In genomic region chr7:112143151-112143550, GRCh38 we compare ENCODE assay signal across 31 cellular contexts.
DNase-seq lines count a peak whose midpoint lies in the region; ATAC-seq and TF ChIP-seq lines count a peak whose summit lies in the region.
"Had no signal": no experiment of that assay in that cellular context is flagged by ENCODE, and none has a peak within 500 bp of the region (broad histone marks: within the 10 kb centered on the region; RNA-seq: fewer than 3 reads in every experiment).

No MANE protein-coding gene starts in this region.

- intact Hi-C loops in left ventricle myocardium inferior (cut with micrococcal nuclease) = no loop called here
- intact Hi-C loops in Right ventricle myocardium superior (cut with DNase I) = no loop called here

- H3K27me3 Mint-ChIP-seq in chondrocyte (ENCODE audit: low read depth) = no peaks in the 10 kb centered on the region

- no peak for TF ChIP-seq CTCF in left ventricle myocardium inferior (IDR thresholded peaks at IDR 0.05; ENCODE audit: borderline replicate concordance)
- TF ChIP-seq CTCF in chondrocyte (IDR thresholded peaks at IDR 0.05) = no peak
- TF ChIP-seq CTCF in hepatocyte (IDR thresholded peaks at IDR 0.05; ENCODE audit: poor library complexity) = no peak
- no peak for TF ChIP-seq CTCF in suprapubic skin (IDR thresholded peaks at IDR 0.05)
- TF ChIP-seq CTCF in Peyer's patch (IDR thresholded peaks at IDR 0.05) = no peak

- peak overlapping the region; percentile 43 for H3K27ac ChIP-seq in left ventricle myocardium inferior (replicated peaks)
- peak overlapping the region; percentile 2 for H3K27ac ChIP-seq in hepatocyte
- H3K27ac ChIP-seq in suprapubic skin = no peak overlapping the region
- no peak overlapping the region for H3K27ac ChIP-seq in Peyer's patch
- H3K27ac ChIP-seq: epithelial cell of prostate, heart left ventricle, KMS-11, lower lobe of right lung, SJCRH30 had no signal

- no peaks in the 10 kb centered on the region for H3K36me3 Mint-ChIP-seq in chondrocyte (ENCODE audit: low read depth)
- H3K36me3 Mint-ChIP-seq: CD4-positive, CD25-positive, alpha-beta regulatory T cell; natural killer cell treated with Interleukin-12 subunit alpha and Interleukin-12 subunit beta and Interleukin-15 and Interleukin-18, amount 100 ng/mL, for 72 hours; stimulated activated naive B cell treated with anti-CD40 and anti-IgM and Interleukin-4, amounts not matched to agents 10 μg/mL and 1 μg/mL and 100 μg/mL, for 72 hours had no signal

- H2AFZ ChIP-seq in hepatocyte = no peak overlapping the region

- peaks cover 66% of the 10 kb centered on the region for H3K4me1 Mint-ChIP-seq in chondrocyte (ENCODE audit: low read depth)
- H3K4me1 Mint-ChIP-seq: CD4-positive, CD25-positive, alpha-beta regulatory T cell; stimulated activated naive B cell treated with anti-CD40 and anti-IgM and Interleukin-4, amounts not matched to agents 10 μg/mL and 1 μg/mL and 100 μg/mL, for 72 hours had no signal

- ATAC-seq in Right ventricle myocardium superior (ENCODE audit: poor library complexity) = no peak
- ATAC-seq: activated CD8-positive, alpha-beta T cell treated with anti-CD3 and anti-CD28 coated beads, Interleukin-2, amount 10 ng/mL, durations not matched to agents 7 days and 5 days; natural killer cell treated with Interleukin-12 subunit alpha and Interleukin-12 subunit beta and Interleukin-15 and Interleukin-18, amount 100 ng/mL, for 72 hours; stimulated activated naive B cell treated with anti-CD40 and anti-IgM and Interleukin-4, amounts not matched to agents 10 μg/mL and 1 μg/mL and 100 μg/mL, for 72 hours had no signal

- H3K27ac Mint-ChIP-seq in chondrocyte (ENCODE audit: unreplicated experiment) = peak overlapping the region; percentile 90
- H3K27ac Mint-ChIP-seq: activated CD8-positive, alpha-beta T cell treated with anti-CD3 and anti-CD28 coated beads, Interleukin-2, amount 10 ng/mL, durations not matched to agents 7 days and 5 days; CD4-positive, CD25-positive, alpha-beta regulatory T cell; H9; natural killer cell treated with Interleukin-12 subunit alpha and Interleukin-12 subunit beta and Interleukin-15 and Interleukin-18, amount 100 ng/mL, for 72 hours; stimulated activated naive B cell treated with anti-CD40 and anti-IgM and Interleukin-4, amounts not matched to agents 10 μg/mL and 1 μg/mL and 100 μg/mL, for 72 hours had no signal

- no peaks in the 10 kb centered on the region for H3K9me2 ChIP-seq in hepatocyte (replicated peaks; ENCODE audit: insufficient read depth)

- no peak overlapping the region for H3K4me2 ChIP-seq in hepatocyte
- H3K4me2 ChIP-seq: KMS-11 had no signal

- H3K9me3 Mint-ChIP-seq in chondrocyte (ENCODE audit: low read depth) = no peaks in the 10 kb centered on the region
- H3K9me3 Mint-ChIP-seq: H9; natural killer cell treated with Interleukin-12 subunit alpha and Interleukin-12 subunit beta and Interleukin-15 and Interleukin-18, amount 100 ng/mL, for 72 hours; stimulated activated naive B cell treated with anti-CD40 and anti-IgM and Interleukin-4, amounts not matched to agents 10 μg/mL and 1 μg/mL and 100 μg/mL, for 72 hours had no signal

- no peak for DNase-seq in left ventricle myocardium inferior
- DNase-seq in Right ventricle myocardium superior = no peak
- no peak for DNase-seq in chondrocyte (ENCODE audit: low spot score)
- DNase-seq in hepatocyte (ENCODE audit: low spot score) = no peak
- no peak for DNase-seq in suprapubic skin (ENCODE audit: low spot score in 2 of 2)
- DNase-seq in activated gamma-delta T cell treated with Interleukin-2 at 50 U/mL for 16 hours = no peak
- no peak for DNase-seq in Peyer's patch
- no peak for DNase-seq in activated CD4-positive, alpha-beta T cell treated with anti-CD3 and anti-CD28 coated beads for 1 hour
- DNase-seq: 8988T; activated CD4-positive, alpha-beta T cell treated with anti-CD3 and anti-CD28 coated beads for 4 hours; activated CD8-positive, alpha-beta T cell treated with anti-CD3 and anti-CD28 coated beads, Interleukin-2, amount 10 ng/mL, durations not matched to agents 7 days and 5 days; activated naive CD4-positive, alpha-beta T cell treated with anti-CD3 and anti-CD28 coated beads, Interleukin-2, amount 50 U/mL, for 16 hours; AML-193; Calu3; CD4-positive, CD25-positive, alpha-beta regulatory T cell; DND-41; effector CD8-positive, alpha-beta T cell; H9; kidney glomerular epithelial cell; lower lobe of right lung; MM.1S; NCI-H1417 treated with DMSO at 0.1 percent for 48 hours; NCI-H2081; NCI-H69; SJCRH30; stimulated activated naive B cell treated with anti-CD40 and anti-IgM and Interleukin-4, amounts not matched to agents 10 μg/mL and 1 μg/mL and 100 μg/mL, for 72 hours; SW 1271 had no signal

- H3K4me1 ChIP-seq in left ventricle myocardium inferior (peaks cover 53% of the 10 kb centered on the region), hepatocyte (ENCODE audit: insufficient read depth) (no peaks in the 10 kb centered on the region), suprapubic skin (no peaks in the 10 kb centered on the region), Peyer's patch (no peaks in the 10 kb centered on the region)

- H3K27me3 ChIP-seq in left ventricle myocardium inferior (ENCODE audit: low read depth) (no peaks in the 10 kb centered on the region), hepatocyte (no peaks in the 10 kb centered on the region), suprapubic skin (no peaks in the 10 kb centered on the region), Peyer's patch (no peaks in the 10 kb centered on the region)
- H3K27me3 ChIP-seq: heart left ventricle, SJCRH30 had no signal

- peaks cover 31% of the 10 kb centered on the region for H3K79me2 ChIP-seq in hepatocyte

- H4K20me1 ChIP-seq in hepatocyte (ENCODE audit: insufficient read depth, poor library complexity, severe bottlenecking) = no peaks in the 10 kb centered on the region

- H3K36me3 ChIP-seq in left ventricle myocardium inferior = no peaks in the 10 kb centered on the region
- H3K36me3 ChIP-seq in hepatocyte (replicated peaks; ENCODE audit: insufficient read depth, low read depth) = no peaks in the 10 kb centered on the region
- no peaks in the 10 kb centered on the region for H3K36me3 ChIP-seq in suprapubic skin
- no peaks in the 10 kb centered on the region for H3K36me3 ChIP-seq in Peyer's patch
- H3K36me3 ChIP-seq: heart left ventricle, lower lobe of right lung, SJCRH30 had no signal

- H3K4me3 ChIP-seq in left ventricle myocardium inferior (no peak overlapping the region), hepatocyte (no peak overlapping the region), suprapubic skin (no peak overlapping the region), Peyer's patch (no peak overlapping the region)
- H3K4me3 ChIP-seq: heart left ventricle, lower lobe of right lung, SJCRH30 had no signal

- no peak for TF ChIP-seq EP300 in suprapubic skin (IDR thresholded peaks at IDR 0.05)

- TF ChIP-seq POLR2A in suprapubic skin (IDR thresholded peaks at IDR 0.05) = no peak
- no peak for TF ChIP-seq POLR2A in Peyer's patch (IDR thresholded peaks at IDR 0.05)

- no peaks in the 10 kb centered on the region for H3K9me3 ChIP-seq in left ventricle myocardium inferior (replicated peaks)
- no peaks in the 10 kb centered on the region for H3K9me3 ChIP-seq in hepatocyte (ENCODE audit: low read depth)
- no peaks in the 10 kb centered on the region for H3K9me3 ChIP-seq in suprapubic skin
- H3K9me3 ChIP-seq in Peyer's patch = no peaks in the 10 kb centered on the region
- H3K9me3 ChIP-seq: heart left ventricle, lower lobe of right lung, SJCRH30 had no signal

- peak overlapping the region; percentile 46 for H3K4me3 Mint-ChIP-seq in chondrocyte (ENCODE audit: unreplicated experiment)
- H3K4me3 Mint-ChIP-seq: activated CD8-positive, alpha-beta T cell treated with anti-CD3 and anti-CD28 coated beads, Interleukin-2, amount 10 ng/mL, durations not matched to agents 7 days and 5 days; CD4-positive, CD25-positive, alpha-beta regulatory T cell; H9; natural killer cell treated with Interleukin-12 subunit alpha and Interleukin-12 subunit beta and Interleukin-15 and Interleukin-18, amount 100 ng/mL, for 72 hours; stimulated activated naive B cell treated with anti-CD40 and anti-IgM and Interleukin-4, amounts not matched to agents 10 μg/mL and 1 μg/mL and 100 μg/mL, for 72 hours had no signal

- WGBS in hepatocyte (ENCODE audit: low lambda C conversion rate, missing lambda C conversion rate) = 64% methylated on average over 3 of the region's 3 CpGs
- WGBS in suprapubic skin = 77% methylated on average over 3 of the region's 3 CpGs

Comparison
In these comparisons a context has a peak if more than half of its experiments do, and no peak if none do; other contexts are left out.
1. H3K27ac ChIP-seq: peak in left ventricle myocardium inferior (single experiment) and hepatocyte (single experiment); none in suprapubic skin (single experiment) and Peyer's patch (0 of 4).